In genomic region chr12:57606016-57606311, GRCh38 we compare ENCODE assay signal across 7 cellular contexts. TPM values are rescaled to one million over a fixed set of nuclear protein-coding genes. Genes with fewer than 3 reads are reported as not detected.
DNase-seq lines count a peak whose midpoint lies in the region; ATAC-seq and TF ChIP-seq lines count a peak whose summit lies in the region.
"Had no signal": no experiment of that assay in that cellular context is flagged by ENCODE, and none has a peak within 500 bp of the region (broad histone marks: within the 10 kb centered on the region; RNA-seq: fewer than 3 reads in every experiment).

No MANE protein-coding gene starts in this region.

- peaks cover 40% of the 10 kb centered on the region for H3K36me3 Mint-ChIP-seq in CD8-positive, alpha-beta T cell
- H3K36me3 Mint-ChIP-seq in activated CD8-positive, alpha-beta T cell treated with anti-CD3 and anti-CD28 coated beads, Interleukin-2, amount 10 ng/mL, durations not matched to agents 7 days and 5 days (ENCODE audit: low read depth): peaks cover 17% of the 10 kb centered on the region
- H3K36me3 Mint-ChIP-seq in naive thymus-derived CD4-positive, alpha-beta T cell: peaks cover 0 to 31% (median 18%) of the 10 kb centered on the region in 5 donors

- 93 to 100% methylated on average over 1 of the region's 1 CpG for WGBS in testis, 2 donors

- H3K36me3 ChIP-seq in CD8-positive, alpha-beta T cell (ENCODE audit: insufficient read depth, low read length): peaks cover 11% of the 10 kb centered on the region
- H3K36me3 ChIP-seq in naive thymus-derived CD4-positive, alpha-beta T cell (ENCODE audit: control insufficient read depth in 2 of 3, insufficient read depth in 3 of 3, low read length in 3 of 3): peaks cover 0 to 17% (median 0%) of the 10 kb centered on the region in 3 experiments
- no peaks in the 10 kb centered on the region for H3K36me3 ChIP-seq in testis (ENCODE audit: low read depth, missing control alignments)

- intact Hi-C loops in CD8-positive, alpha-beta T cell (cut with DNase I, micrococcal nuclease): no loop called here
- intact Hi-C loops in naive thymus-derived CD4-positive, alpha-beta T cell (cut with micrococcal nuclease): loop anchor here in 1 of 2 donors (2.0 kb wide), 1 partner anchor 15 kb away; no protein-coding TSS in a partner anchor
- intact Hi-C loops in testis (cut with DNase I; ENCODE audit: low total_unique reads): no loop called here

- no peak for TF ChIP-seq CTCF in CD8-positive, alpha-beta T cell (IDR thresholded peaks at IDR 0.05)
- no peak for TF ChIP-seq CTCF in testis (IDR thresholded peaks at IDR 0.05)

- TF ChIP-seq POLR2A in testis (IDR thresholded peaks at IDR 0.05): no peak

- H3K4me3 Mint-ChIP-seq in CD8-positive, alpha-beta T cell: peak overlapping the region; percentile 90
- H3K4me3 Mint-ChIP-seq in activated CD8-positive, alpha-beta T cell treated with anti-CD3 and anti-CD28 coated beads, Interleukin-2, amount 10 ng/mL, durations not matched to agents 7 days and 5 days: peak overlapping the region; percentile 45
- H3K4me3 Mint-ChIP-seq in naive thymus-derived CD4-positive, alpha-beta T cell: peak overlapping the region in 9 of 10 donors; percentile 8 to 91 (median 85)

- DNase-seq in CD8-positive, alpha-beta T cell: no peak
- no peak for DNase-seq in activated CD8-positive, alpha-beta T cell treated with anti-CD3 and anti-CD28 coated beads, Interleukin-2, amount 10 ng/mL, durations not matched to agents 7 days and 5 days
- DNase-seq in naive thymus-derived CD4-positive, alpha-beta T cell: no peak
- DNase-seq in testis: no peak
- DNase-seq in SIG-M5 (lab: John Stamatoyannopoulos, UW): no peak
- DNase-seq: activated CD4-positive, alpha-beta T cell treated with anti-CD3 and anti-CD28 coated beads for 1 hour had no signal

- H3K4me3 ChIP-seq in CD8-positive, alpha-beta T cell (ENCODE audit: low read depth, low read length): no peak overlapping the region
- H3K4me3 ChIP-seq in naive thymus-derived CD4-positive, alpha-beta T cell (ENCODE audit: low read length): no peak overlapping the region
- H3K4me3 ChIP-seq in testis: no peak overlapping the region

- POLR2A ChIA-PET in CD8-positive, alpha-beta T cell (lab: Charles Lee): interaction anchor here (1.1 kb wide), 1 partner anchor 16 kb away, joined by 3 read pairs; no protein-coding TSS in a partner anchor
- POLR2A ChIA-PET in activated CD8-positive, alpha-beta T cell treated with anti-CD3 and anti-CD28 coated beads, Interleukin-2, amount 10 ng/mL, durations not matched to agents 7 days and 5 days (lab: Charles Lee): interaction anchor here (0.8 to 1.4 kb wide), 4 partner anchors 9 to 15 kb away, joined by 3 to 5 read pairs (median 4); no protein-coding TSS in a partner anchor
- POLR2A ChIA-PET in naive thymus-derived CD4-positive, alpha-beta T cell (lab: Charles Lee): interaction anchor here (0.8 to 1.8 kb wide), 5 partner anchors 9 to 135 kb away, joined by 3 to 4 read pairs (median 3); no protein-coding TSS in a partner anchor

- no peaks in the 10 kb centered on the region for H3K9me3 ChIP-seq in CD8-positive, alpha-beta T cell (ENCODE audit: low read length)
- no peaks in the 10 kb centered on the region for H3K9me3 ChIP-seq in naive thymus-derived CD4-positive, alpha-beta T cell (ENCODE audit: control insufficient read depth in 2 of 3, low read length in 3 of 3)
- no peaks in the 10 kb centered on the region for H3K9me3 ChIP-seq in testis

- no peaks in the 10 kb centered on the region for H3K27me3 Mint-ChIP-seq in CD8-positive, alpha-beta T cell (ENCODE audit: low read depth)
- H3K27me3 Mint-ChIP-seq in activated CD8-positive, alpha-beta T cell treated with anti-CD3 and anti-CD28 coated beads, Interleukin-2, amount 10 ng/mL, durations not matched to agents 7 days and 5 days (ENCODE audit: low read depth): peaks cover 5% of the 10 kb centered on the region
- peaks cover 0 to 12% (median 5%) of the 10 kb centered on the region in 5 donors for H3K27me3 Mint-ChIP-seq in naive thymus-derived CD4-positive, alpha-beta T cell

- no peak overlapping the region for H3K27ac Mint-ChIP-seq in CD8-positive, alpha-beta T cell
- no peak overlapping the region for H3K27ac Mint-ChIP-seq in activated CD8-positive, alpha-beta T cell treated with anti-CD3 and anti-CD28 coated beads, Interleukin-2, amount 10 ng/mL, durations not matched to agents 7 days and 5 days
- H3K27ac Mint-ChIP-seq in naive thymus-derived CD4-positive, alpha-beta T cell: peak overlapping the region in 2 of 9 donors; percentile 87 to 93

- H3K4me1 Mint-ChIP-seq in CD8-positive, alpha-beta T cell (ENCODE audit: low read depth): peaks cover 37% of the 10 kb centered on the region
- H3K4me1 Mint-ChIP-seq in activated CD8-positive, alpha-beta T cell treated with anti-CD3 and anti-CD28 coated beads, Interleukin-2, amount 10 ng/mL, durations not matched to agents 7 days and 5 days (ENCODE audit: low read depth): peaks cover 31% of the 10 kb centered on the region
- peaks cover 20 to 49% (median 39%) of the 10 kb centered on the region in 7 donors for H3K4me1 Mint-ChIP-seq in naive thymus-derived CD4-positive, alpha-beta T cell

- H3K27ac ChIP-seq in CD8-positive, alpha-beta T cell (ENCODE audit: low read depth, low read length): no peak overlapping the region
- H3K27ac ChIP-seq in naive thymus-derived CD4-positive, alpha-beta T cell (ENCODE audit: low read depth, low read length): no peak overlapping the region
- H3K27ac ChIP-seq in testis: peak overlapping the region in 1 of 2 donors; percentile 96

- no peaks in the 10 kb centered on the region for H3K9me3 Mint-ChIP-seq in CD8-positive, alpha-beta T cell
- H3K9me3 Mint-ChIP-seq in activated CD8-positive, alpha-beta T cell treated with anti-CD3 and anti-CD28 coated beads, Interleukin-2, amount 10 ng/mL, durations not matched to agents 7 days and 5 days (ENCODE audit: insufficient read depth): no peaks in the 10 kb centered on the region
- H3K9me3 Mint-ChIP-seq in naive thymus-derived CD4-positive, alpha-beta T cell: no peaks in the 10 kb centered on the region

- ATAC-seq in CD8-positive, alpha-beta T cell: no peak
- ATAC-seq in activated CD8-positive, alpha-beta T cell treated with anti-CD3 and anti-CD28 coated beads, Interleukin-2, amount 10 ng/mL, durations not matched to agents 7 days and 5 days: no peak
- ATAC-seq in naive thymus-derived CD4-positive, alpha-beta T cell: no peak
- no peak for ATAC-seq in HG03095 (IDR thresholded peaks at IDR 0.05; ENCODE audit: unreplicated experiment)

- peaks cover 42% of the 10 kb centered on the region for H3K4me1 ChIP-seq in CD8-positive, alpha-beta T cell (ENCODE audit: insufficient read depth, low read length)
- H3K4me1 ChIP-seq in naive thymus-derived CD4-positive, alpha-beta T cell (ENCODE audit: control insufficient read depth in 2 of 2, insufficient read depth in 2 of 2, low read length in 2 of 2): peaks cover 19 to 27% of the 10 kb centered on the region in 2 donors
- H3K4me1 ChIP-seq in testis: peaks cover 10% of the 10 kb centered on the region

- CTCF ChIA-PET in CD8-positive, alpha-beta T cell (lab: Charles Lee): interaction anchor here (0.9 to 4.3 kb wide), 4 partner anchors 9 to 27 kb away, joined by 3 to 30 read pairs (median 4); partner anchors contain the start of gene B4GALNT1
- CTCF ChIA-PET in activated CD8-positive, alpha-beta T cell treated with anti-CD3 and anti-CD28 coated beads, Interleukin-2, amount 10 ng/mL, durations not matched to agents 7 days and 5 days (lab: Charles Lee): interaction anchor here (1.3 to 3.3 kb wide), 5 partner anchors 8 to 39 kb away, joined by 3 to 20 read pairs (median 5); no protein-coding TSS in a partner anchor
- CTCF ChIA-PET in naive thymus-derived CD4-positive, alpha-beta T cell (lab: Charles Lee): interaction anchor here (0.6 to 2.0 kb wide), 3 partner anchors 14 to 36 kb away, joined by 3 to 11 read pairs (median 8); no protein-coding TSS in a partner anchor

- H3K27me3 ChIP-seq in CD8-positive, alpha-beta T cell (ENCODE audit: insufficient read depth, low read length): no peaks in the 10 kb centered on the region
- no peaks in the 10 kb centered on the region for H3K27me3 ChIP-seq in naive thymus-derived CD4-positive, alpha-beta T cell (ENCODE audit: control insufficient read depth in 2 of 2, insufficient read depth in 2 of 2, low read length in 2 of 2)
- no peaks in the 10 kb centered on the region for H3K27me3 ChIP-seq in testis

RNA-seq across cellular contexts. Expression of gene DTX3, which starts 1.3 kb away (rescaled TPM):
- 10 to 100 TPM; 33.2 to 33.7 TPM for total RNA-seq in CD8-positive, alpha-beta T cell
- total RNA-seq in activated CD8-positive, alpha-beta T cell treated with anti-CD3 and anti-CD28 coated beads, Interleukin-2, amount 10 ng/mL, durations not matched to agents 7 days and 5 days: 10 to 100 TPM; 15.4 to 17.8 TPM
- total RNA-seq in naive thymus-derived CD4-positive, alpha-beta T cell: 10 to 100 TPM; 25.1 to 42.5 (median 35.6) TPM
- 1 to 10 TPM; 5.3 to 6.7 TPM for polyA plus RNA-seq in naive thymus-derived CD4-positive, alpha-beta T cell
- 10 to 100 TPM; 45.0 to 60.4 TPM for total RNA-seq in testis
- 37.9 TPM for polyA plus RNA-seq in testis (ENCODE audit: insufficient read depth, low read depth, low replicate concordance)

RNA-seq across cellular contexts. Expression of gene ARHGEF25, which starts 5.3 kb away (rescaled TPM):
- total RNA-seq in CD8-positive, alpha-beta T cell: under 1 TPM; 0.33 to 0.36 TPM
- under 1 TPM; 0.37 TPM for total RNA-seq in activated CD8-positive, alpha-beta T cell treated with anti-CD3 and anti-CD28 coated beads, Interleukin-2, amount 10 ng/mL, durations not matched to agents 7 days and 5 days
- 1 to 10 TPM in 1 of 5 experiments, under 1 TPM in 4; 0.29 to 1.2 (median 0.84) TPM for total RNA-seq in naive thymus-derived CD4-positive, alpha-beta T cell
- polyA plus RNA-seq in naive thymus-derived CD4-positive, alpha-beta T cell: not detected
- total RNA-seq in testis: 10 to 100 TPM; 18.0 to 26.5 TPM
- 18.7 TPM for polyA plus RNA-seq in testis (ENCODE audit: insufficient read depth, low read depth, low replicate concordance)

RNA-seq across cellular contexts. Expression of gene PIP4K2C, which starts 15.0 kb away (rescaled TPM):
- total RNA-seq in CD8-positive, alpha-beta T cell: 10 to 100 TPM; 16.4 to 20.1 TPM
- total RNA-seq in activated CD8-positive, alpha-beta T cell treated with anti-CD3 and anti-CD28 coated beads, Interleukin-2, amount 10 ng/mL, durations not matched to agents 7 days and 5 days: 10 to 100 TPM; 16.8 to 17.9 TPM
- 10 to 100 TPM; 20.1 to 29.7 (median 21.9) TPM for total RNA-seq in naive thymus-derived CD4-positive, alpha-beta T cell
- polyA plus RNA-seq in naive thymus-derived CD4-positive, alpha-beta T cell: 10 to 100 TPM; 18.5 to 29.7 TPM
- total RNA-seq in testis: 10 to 100 TPM; 47.6 to 54.6 TPM
- polyA plus RNA-seq in testis (ENCODE audit: insufficient read depth, low read depth, low replicate concordance): 78.0 TPM

RNA-seq across cellular contexts. Expression of gene B4GALNT1, which starts 27.0 kb away (rescaled TPM):
- total RNA-seq in CD8-positive, alpha-beta T cell: not detected
- under 1 TPM; 0.84 to 0.99 TPM for total RNA-seq in activated CD8-positive, alpha-beta T cell treated with anti-CD3 and anti-CD28 coated beads, Interleukin-2, amount 10 ng/mL, durations not matched to agents 7 days and 5 days
- 1 to 10 TPM in 1 of 5 experiments, not detected in 4; 1.4 TPM for total RNA-seq in naive thymus-derived CD4-positive, alpha-beta T cell
- polyA plus RNA-seq in naive thymus-derived CD4-positive, alpha-beta T cell: not detected
- 1 to 10 TPM; 2.3 to 3.2 TPM for total RNA-seq in testis
- 1.8 TPM for polyA plus RNA-seq in testis (ENCODE audit: insufficient read depth, low read depth, low replicate concordance)

RNA-seq across cellular contexts. Expression of gene KIF5A, which starts 56.1 kb away (rescaled TPM):
- total RNA-seq in CD8-positive, alpha-beta T cell: under 1 TPM; 0.60 to 0.69 TPM
- total RNA-seq in activated CD8-positive, alpha-beta T cell treated with anti-CD3 and anti-CD28 coated beads, Interleukin-2, amount 10 ng/mL, durations not matched to agents 7 days and 5 days: 1 to 10 TPM in 1 of 2 experiments, under 1 TPM in 1; 0.99 to 1.4 TPM
- 1 to 10 TPM in 4 of 5 experiments, under 1 TPM in 1; 0.95 to 1.7 (median 1.0) TPM for total RNA-seq in naive thymus-derived CD4-positive, alpha-beta T cell
- under 1 TPM; 0.06 to 0.09 TPM for polyA plus RNA-seq in naive thymus-derived CD4-positive, alpha-beta T cell
- 1 to 10 TPM; 6.8 to 9.1 TPM for total RNA-seq in testis
- polyA plus RNA-seq in testis (ENCODE audit: insufficient read depth, low read depth, low replicate concordance): 8.4 TPM

Comparison
In these comparisons a context has a peak if more than half of its experiments do, and no peak if none do; other contexts are left out.
1. RNA of gene ARHGEF25, which starts 5.3 kb away (total RNA-seq): 18.0 to 26.5 TPM in testis; 0.29 to 1.2 TPM in naive thymus-derived CD4-positive, alpha-beta T cell, 0.37 TPM in activated CD8-positive, alpha-beta T cell treated with anti-CD3 and anti-CD28 coated beads, Interleukin-2, amount 10 ng/mL, durations not matched to agents 7 days and 5 days and 0.33 to 0.36 TPM in CD8-positive, alpha-beta T cell; every median in the first group is over 4 times any median in the second.
2. Peak in every context shown above with its lines, with median percentiles within 50 percentile points of each other: H3K4me3 Mint-ChIP-seq.